ENCODE assay signal across 8 cellular contexts in genomic region chr6:95578106-95578410, GRCh38. TPM values are rescaled to one million over a fixed set of nuclear protein-coding genes. Genes with fewer than 3 reads are reported as not detected.
DNase-seq lines count a peak whose midpoint lies in the region; ATAC-seq and TF ChIP-seq lines count a peak whose summit lies in the region.

No MANE protein-coding gene starts in this region.

- no peaks in the 10 kb centered on the region for H3K27me3 Mint-ChIP-seq in T-cell
- peaks cover 7% of the 10 kb centered on the region for H3K27me3 Mint-ChIP-seq in progenitor cell of endocrine pancreas

- H3K36me3 Mint-ChIP-seq in T-cell: peaks cover 9% of the 10 kb centered on the region
- H3K36me3 Mint-ChIP-seq in progenitor cell of endocrine pancreas (ENCODE audit: insufficient read depth): no peaks in the 10 kb centered on the region

- no peaks in the 10 kb centered on the region for H3K9me3 Mint-ChIP-seq in T-cell
- H3K9me3 Mint-ChIP-seq in progenitor cell of endocrine pancreas (ENCODE audit: low read depth): no peaks in the 10 kb centered on the region

- DNase-seq in AG08395 (ENCODE audit: low spot score): peak; percentile 3
- DNase-seq in T-cell: peak in 4 of 34 experiments; percentile 0 to 8 (median 6)
- peak; percentile 12 for DNase-seq in fibroblast of pulmonary artery (ENCODE audit: low read depth)
- no peak for DNase-seq in progenitor cell of endocrine pancreas (ENCODE audit: low spot score, unreplicated experiment)
- DNase-seq in AML-193 (lab: John Stamatoyannopoulos, UW): no peak
- no peak for DNase-seq in islet precursor cell

- peak overlapping the region; percentile 88 to 98 (median 97) for H3K4me3 Mint-ChIP-seq in T-cell
- H3K4me3 Mint-ChIP-seq in progenitor cell of endocrine pancreas (ENCODE audit: low read depth): peak overlapping the region; percentile 91

- POLR2A ChIA-PET in T-cell (lab: Charles Lee): interaction anchor here (0.6 to 1.1 kb wide), 2 partner anchors 15 to 944 kb away, joined by 3 to 4 read pairs; no protein-coding TSS in a partner anchor

- H3K4me3 ChIP-seq in fibroblast of pulmonary artery (replicated peaks; ENCODE audit: low read depth, low read length): peak overlapping the region; percentile 87

- peak; percentile 1 for ATAC-seq in GM18858 (IDR thresholded peaks at IDR 0.05; ENCODE audit: unreplicated experiment)
- ATAC-seq in HG03039 (IDR thresholded peaks at IDR 0.05; ENCODE audit: unreplicated experiment): peak; percentile 7
- peak in 3 of 4 experiments; percentile 10 to 26 (median 24) for ATAC-seq in T-cell (replicated peaks in 1 of 4)

- CTCF ChIA-PET in T-cell (lab: Charles Lee): no interaction called here

- H3K4me1 Mint-ChIP-seq in T-cell (peaks cover 41 to 61% (median 55%) of the 10 kb centered on the region in 3 donors), progenitor cell of endocrine pancreas (ENCODE audit: low read depth) (peaks cover 25% of the 10 kb centered on the region)

- H3K27ac Mint-ChIP-seq in T-cell (peak overlapping the region; percentile 95 to 99), progenitor cell of endocrine pancreas (peak overlapping the region; percentile 99)

- TF ChIP-seq CTCF in fibroblast of pulmonary artery (IDR thresholded peaks at IDR 0.05; ENCODE audit: low read length, missing control alignments) (no peak), progenitor cell of endocrine pancreas (IDR thresholded peaks at IDR 0.05; ENCODE audit: unreplicated experiment) (no peak)

RNA-seq across cellular contexts. Expression of gene MANEA, which starts 0.7 kb away (rescaled TPM):
- total RNA-seq in T-cell (10 to 100 TPM in 2 of 5 donors, 1 to 10 TPM in 3; 6.1 to 12.7 (median 8.9) TPM), progenitor cell of endocrine pancreas (10.8 and 12.4 TPM in 2 replicates)

Comparison
In these comparisons a context has a peak if more than half of its experiments do, and no peak if none do; other contexts are left out.
1. DNase-seq: peak in AG08395 (single experiment) and fibroblast of pulmonary artery (single experiment); none in progenitor cell of endocrine pancreas (single experiment), AML-193 (0 of 2) and islet precursor cell (single experiment).
2. Peak in every context shown above with its lines, with median percentiles within 50 percentile points of each other: ATAC-seq.